Comparison of ENCODE assay signal across 8 cellular contexts in genomic region chr22:27801616-27802388, GRCh38. TPM values are rescaled to one million over a fixed set of nuclear protein-coding genes. Genes with fewer than 3 reads are reported as not detected.
DNase-seq lines count a peak whose midpoint lies in the region; ATAC-seq lines count a peak whose summit lies in the region.

TSS of gene MN1 (minus strand) at chr22:27801756. CDS start at chr22:27800543, 1,213 bp downstream.

- H3K36me3 Mint-ChIP-seq in activated CD4-positive, alpha-beta T cell treated with anti-CD3 and anti-CD28 coated beads, Interleukin-2, amount 10 ng/mL, durations not matched to agents 24 days and 14 days (ENCODE audit: low read depth) = no peaks in the 10 kb centered on the region
- peaks cover 6% of the 10 kb centered on the region for H3K36me3 Mint-ChIP-seq in dendritic cell treated with granulocyte-macrophage colony-stimulating factor and Interleukin-4, amounts not matched to agents 40 ng/mL and 50 ng/mL, for 4 days (ENCODE audit: low read depth)

- H3K9me3 Mint-ChIP-seq in activated CD4-positive, alpha-beta T cell treated with anti-CD3 and anti-CD28 coated beads, Interleukin-2, amount 10 ng/mL, durations not matched to agents 24 days and 14 days = no peaks in the 10 kb centered on the region
- no peaks in the 10 kb centered on the region for H3K9me3 Mint-ChIP-seq in dendritic cell treated with granulocyte-macrophage colony-stimulating factor and Interleukin-4, amounts not matched to agents 40 ng/mL and 50 ng/mL, for 4 days

- H3K27me3 Mint-ChIP-seq in activated CD4-positive, alpha-beta T cell treated with anti-CD3 and anti-CD28 coated beads, Interleukin-2, amount 10 ng/mL, durations not matched to agents 24 days and 14 days = peaks cover 37% of the 10 kb centered on the region
- peaks cover 48% of the 10 kb centered on the region for H3K27me3 Mint-ChIP-seq in dendritic cell treated with granulocyte-macrophage colony-stimulating factor and Interleukin-4, amounts not matched to agents 40 ng/mL and 50 ng/mL, for 4 days

- ATAC-seq in activated CD4-positive, CD25-positive, alpha-beta regulatory T cell treated with anti-CD3 and anti-CD28 coated beads, Interleukin-2, amount 50 U/mL, for 24 hours = peak; percentile 57 to 67
- no peak for ATAC-seq in GM21723 (IDR thresholded peaks at IDR 0.05; ENCODE audit: unreplicated experiment)

- intact Hi-C loops in activated CD4-positive, alpha-beta T cell treated with anti-CD3 and anti-CD28 coated beads, Interleukin-2, amount 10 ng/mL, durations not matched to agents 24 days and 14 days (cut with micrococcal nuclease) = loop anchor here (5.0 kb wide), 1 partner anchor 1045 kb away; no protein-coding TSS in a partner anchor
- intact Hi-C loops in dendritic cell treated with granulocyte-macrophage colony-stimulating factor and Interleukin-4, amounts not matched to agents 40 ng/mL and 50 ng/mL, for 4 days (cut with micrococcal nuclease) = loop anchor here (10.0 kb wide), 1 partner anchor 967 kb away; no protein-coding TSS in a partner anchor

- peak within 1 kb of the TSS; percentile 78 for H3K4me3 Mint-ChIP-seq in activated CD4-positive, alpha-beta T cell treated with anti-CD3 and anti-CD28 coated beads, Interleukin-2, amount 10 ng/mL, durations not matched to agents 24 days and 14 days
- H3K4me3 Mint-ChIP-seq in dendritic cell treated with granulocyte-macrophage colony-stimulating factor and Interleukin-4, amounts not matched to agents 40 ng/mL and 50 ng/mL, for 4 days = peak within 1 kb of the TSS; percentile 81

- no peak for DNase-seq in activated CD4-positive, CD25-positive, alpha-beta regulatory T cell treated with anti-CD3 and anti-CD28 coated beads, Interleukin-2, amount 50 U/mL, for 72 hours
- peak; percentile 79 for DNase-seq in activated CD4-positive, alpha-beta T cell treated with anti-CD3 and anti-CD28 coated beads, Interleukin-2, amount 10 ng/mL, durations not matched to agents 24 days and 14 days
- DNase-seq in left kidney (ENCODE audit: low read depth, low spot score) (peak; percentile 91), DMS153 (lab: John Stamatoyannopoulos, UW) (no peak)
- DNase-seq in stimulated activated CD4-positive, alpha-beta T cell treated with anti-CD3 and anti-CD28 coated beads, Interleukin-15, amount 100 ng/mL, for 24 hours = peak; percentile 56

- peaks cover 8% of the 10 kb centered on the region for H3K4me1 Mint-ChIP-seq in activated CD4-positive, alpha-beta T cell treated with anti-CD3 and anti-CD28 coated beads, Interleukin-2, amount 10 ng/mL, durations not matched to agents 24 days and 14 days
- peaks cover 36% of the 10 kb centered on the region for H3K4me1 Mint-ChIP-seq in dendritic cell treated with granulocyte-macrophage colony-stimulating factor and Interleukin-4, amounts not matched to agents 40 ng/mL and 50 ng/mL, for 4 days (ENCODE audit: low read depth)

- no peak within 1 kb of the TSS for H3K27ac Mint-ChIP-seq in activated CD4-positive, alpha-beta T cell treated with anti-CD3 and anti-CD28 coated beads, Interleukin-2, amount 10 ng/mL, durations not matched to agents 24 days and 14 days
- H3K27ac Mint-ChIP-seq in dendritic cell treated with granulocyte-macrophage colony-stimulating factor and Interleukin-4, amounts not matched to agents 40 ng/mL and 50 ng/mL, for 4 days = peak within 1 kb of the TSS; percentile 54

RNA-seq across cellular contexts. Expression of gene MN1, which starts in this region (rescaled TPM):
- total RNA-seq in activated CD4-positive, alpha-beta T cell treated with anti-CD3 and anti-CD28 coated beads, Interleukin-2, amount 10 ng/mL, durations not matched to agents 24 days and 14 days = 0.05 and 0.23 TPM in 2 replicates

Comparison
In these comparisons a context has a peak if more than half of its experiments do, and no peak if none do; other contexts are left out.
1. Peak in DNase-seq in activated CD4-positive, alpha-beta T cell treated with anti-CD3 and anti-CD28 coated beads, Interleukin-2, amount 10 ng/mL, durations not matched to agents 24 days and 14 days; RNA of the gene not detected or under 1 TPM.
2. DNase-seq: peak in left kidney (single experiment) and stimulated activated CD4-positive, alpha-beta T cell treated with anti-CD3 and anti-CD28 coated beads, Interleukin-15, amount 100 ng/mL, for 24 hours (single experiment); none in activated CD4-positive, CD25-positive, alpha-beta regulatory T cell treated with anti-CD3 and anti-CD28 coated beads, Interleukin-2, amount 50 U/mL, for 72 hours (single experiment) and DMS153 (single experiment).